Comparison of ENCODE assay signal across 26 cellular contexts in the genomic region with DNA sequence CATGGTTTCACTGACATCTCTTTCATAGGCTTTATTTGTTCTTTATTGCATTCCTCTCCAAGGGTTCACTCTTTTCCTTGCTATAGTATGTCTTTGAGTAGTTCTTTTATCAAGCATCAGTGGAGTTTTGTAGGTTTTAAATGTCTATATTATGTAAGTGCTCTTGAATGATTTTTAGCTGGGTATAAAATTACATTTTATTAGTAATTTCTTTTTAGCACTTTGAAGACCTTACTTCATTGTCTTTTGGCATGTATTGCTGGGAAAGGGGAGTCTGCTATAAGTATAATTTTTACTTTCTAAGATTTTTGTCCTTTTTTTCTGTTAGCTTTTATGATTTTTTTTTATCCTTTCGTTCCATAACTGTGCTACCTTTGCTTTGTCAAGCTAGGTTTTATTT.
"Had no signal": no experiment of that assay in that cellular context is flagged by ENCODE, and none has a peak within 500 bp of the region (broad histone marks: within the 10 kb centered on the region; RNA-seq: fewer than 3 reads in every experiment).

No MANE protein-coding gene starts in this region.

- H3K27ac ChIP-seq: colonic mucosa, epithelial cell of prostate, esophagus squamous epithelium, gastrocnemius medialis, heart right ventricle, left lung, lower lobe of right lung had no signal

- H3K27me3 ChIP-seq: colonic mucosa, gastrocnemius medialis, left lung had no signal

- ATAC-seq: effector memory CD8-positive, alpha-beta T cell; esophagus mucosa; gastrocnemius medialis; heart right ventricle; left cardiac atrium; left lung; left ventricle myocardium superior; lower lobe of right lung; mucosa of descending colon had no signal

- H3K4me3 ChIP-seq: colonic mucosa, esophagus squamous epithelium, gastrocnemius medialis, heart right ventricle, left lung, lower lobe of right lung, mucosa of descending colon had no signal

- DNase-seq: colonic mucosa; cortex of kidney; effector CD8-positive, alpha-beta T cell; effector memory CD8-positive, alpha-beta T cell; endodermal cell; erythroblast; esophagus squamous epithelium; foreskin fibroblast; foreskin melanocyte; gastrocnemius medialis; glutamatergic neuron; head of caudate nucleus; heart right ventricle; hippocampal formation; left cardiac atrium; left lung; left ventricle myocardium superior; lower lobe of right lung; mesenchymal stem cell; mucosa of descending colon; naive B cell had no signal

- FAIRE-seq: endometrium, islet of Langerhans, keratinocyte had no signal

- H3K36me3 ChIP-seq: colonic mucosa, esophagus squamous epithelium, gastrocnemius medialis, heart right ventricle, left lung, lower lobe of right lung had no signal

- H3K4me1 ChIP-seq: colonic mucosa, esophagus squamous epithelium had no signal

- H3K9me3 ChIP-seq: colonic mucosa had no signal
